11 cellular contexts compared by ENCODE assay signal in genomic region chr2:195320416-195320973, GRCh38.
DNase-seq lines count a peak whose midpoint lies in the region; ATAC-seq lines count a peak whose summit lies in the region.
"Had no signal": no experiment of that assay in that cellular context is flagged by ENCODE, and none has a peak within 500 bp of the region (broad histone marks: within the 10 kb centered on the region; RNA-seq: fewer than 3 reads in every experiment).

No MANE protein-coding gene starts in this region.

- H3K27ac Mint-ChIP-seq in activated CD4-positive, alpha-beta T cell treated with anti-CD3 and anti-CD28 coated beads for 36 hours, result no peak overlapping the region
- H3K27ac Mint-ChIP-seq: activated CD4-positive, alpha-beta memory T cell treated with anti-CD3 and anti-CD28 coated beads for 36 hours; B cell; endodermal cell had no signal

- peak; percentile 61 for DNase-seq in ACHN
- DNase-seq in HT-29 (ENCODE audit: low spot score), result peak; percentile 46
- DNase-seq in retina, result no peak
- DNase-seq in activated CD4-positive, alpha-beta T cell treated with anti-CD3 and anti-CD28 coated beads for 36 hours, result no peak
- no peak for DNase-seq in NCI-H1105 treated with DMSO at 0.1 percent for 48 hours (lab: John Stamatoyannopoulos, UW)
- no peak for DNase-seq in D341Med (ENCODE audit: low spot score)
- DNase-seq: activated CD4-positive, alpha-beta memory T cell treated with anti-CD3 and anti-CD28 coated beads for 36 hours; endodermal cell had no signal

- POLR2A ChIA-PET in activated CD4-positive, alpha-beta T cell treated with anti-CD3 and anti-CD28 coated beads for 36 hours (lab: Charles Lee), result no interaction called here

- peaks cover 1% of the 10 kb centered on the region for H3K36me3 Mint-ChIP-seq in activated CD4-positive, alpha-beta T cell treated with anti-CD3 and anti-CD28 coated beads for 36 hours (ENCODE audit: low read depth)

- intact Hi-C loops in activated CD4-positive, alpha-beta T cell treated with anti-CD3 and anti-CD28 coated beads for 36 hours (cut with DNase I, micrococcal nuclease), result no loop called here

- H3K4me3 Mint-ChIP-seq in activated CD4-positive, alpha-beta T cell treated with anti-CD3 and anti-CD28 coated beads for 36 hours, result no peak overlapping the region
- H3K4me3 Mint-ChIP-seq: activated CD4-positive, alpha-beta memory T cell treated with anti-CD3 and anti-CD28 coated beads for 36 hours; B cell; endodermal cell had no signal

- peaks cover 10% of the 10 kb centered on the region for H3K4me1 Mint-ChIP-seq in activated CD4-positive, alpha-beta T cell treated with anti-CD3 and anti-CD28 coated beads for 36 hours
- H3K4me1 Mint-ChIP-seq: B cell, endodermal cell had no signal

- in situ Hi-C loops in ACHN (cut with HindIII; ENCODE audit: low pct_ligation_motif_present, low pct_unique_long_range_greater_than_20kb, low sequenced_read_pairs), result no loop called here

- ATAC-seq in GM19372 (IDR thresholded peaks at IDR 0.05; ENCODE audit: low read depth, unreplicated experiment) (peak; percentile 80), HG02798 (IDR thresholded peaks at IDR 0.05; ENCODE audit: poor library complexity, unreplicated experiment) (peak; percentile 67)
- ATAC-seq in activated CD4-positive, alpha-beta T cell treated with anti-CD3 and anti-CD28 coated beads for 36 hours, result no peak

- no peaks in the 10 kb centered on the region for H3K9me3 Mint-ChIP-seq in activated CD4-positive, alpha-beta T cell treated with anti-CD3 and anti-CD28 coated beads for 36 hours (ENCODE audit: low read depth)
- H3K9me3 Mint-ChIP-seq: activated CD4-positive, alpha-beta memory T cell treated with anti-CD3 and anti-CD28 coated beads for 36 hours had no signal

- CTCF ChIA-PET in activated CD4-positive, alpha-beta T cell treated with anti-CD3 and anti-CD28 coated beads for 36 hours (lab: Charles Lee), result interaction anchor here (1.2 to 1.5 kb wide), 3 partner anchors 43 to 748 kb away, joined by 5 to 7 read pairs (median 6); partner anchors contain the start of gene DNAH7

- no peaks in the 10 kb centered on the region for H3K27me3 Mint-ChIP-seq in activated CD4-positive, alpha-beta T cell treated with anti-CD3 and anti-CD28 coated beads for 36 hours
- H3K27me3 Mint-ChIP-seq: activated CD4-positive, alpha-beta memory T cell treated with anti-CD3 and anti-CD28 coated beads for 36 hours; B cell had no signal

Comparison
In these comparisons a context has a peak if more than half of its experiments do, and no peak if none do; other contexts are left out.
1. DNase-seq: peak in ACHN (single experiment) and HT-29 (single experiment); none in retina (single experiment), activated CD4-positive, alpha-beta T cell treated with anti-CD3 and anti-CD28 coated beads for 36 hours (single experiment), NCI-H1105 treated with DMSO at 0.1 percent for 48 hours (single experiment) and D341Med (single experiment).